In genomic region chr1:144101397-144102050, GRCh38 we compare ENCODE assay signal across 8 cellular contexts.
DNase-seq lines count a peak whose midpoint lies in the region; ATAC-seq and TF ChIP-seq lines count a peak whose summit lies in the region.

No MANE protein-coding gene starts in this region.

- H3K9me3 Mint-ChIP-seq in stimulated activated naive B cell treated with anti-CD40 and anti-IgM and Interleukin-4, amounts not matched to agents 10 μg/mL and 1 μg/mL and 100 μg/mL, for 72 hours, result peaks cover 0 to 4% of the 10 kb centered on the region in 2 donors

- H3K4me2 ChIP-seq in MM.1S (ENCODE audit: low read depth, low read length), result no peak overlapping the region
- H3K4me2 ChIP-seq in hepatocyte, result no peak overlapping the region

- H3K36me3 ChIP-seq in MM.1S (replicated peaks; ENCODE audit: insufficient read depth, low read length), result no peaks in the 10 kb centered on the region
- H3K36me3 ChIP-seq in hepatocyte (replicated peaks; ENCODE audit: insufficient read depth, low read depth), result no peaks in the 10 kb centered on the region

- no peaks in the 10 kb centered on the region for H3K36me3 Mint-ChIP-seq in stimulated activated naive B cell treated with anti-CD40 and anti-IgM and Interleukin-4, amounts not matched to agents 10 μg/mL and 1 μg/mL and 100 μg/mL, for 72 hours

- no peak overlapping the region for H3K27ac Mint-ChIP-seq in stimulated activated naive B cell treated with anti-CD40 and anti-IgM and Interleukin-4, amounts not matched to agents 10 μg/mL and 1 μg/mL and 100 μg/mL, for 72 hours

- H3K27me3 Mint-ChIP-seq in stimulated activated naive B cell treated with anti-CD40 and anti-IgM and Interleukin-4, amounts not matched to agents 10 μg/mL and 1 μg/mL and 100 μg/mL, for 72 hours, result no peaks in the 10 kb centered on the region

- DNase-seq in MM.1S (peak; percentile 3), hepatocyte (ENCODE audit: low spot score) (peak; percentile 16)
- DNase-seq in activated effector memory CD4-positive, alpha-beta T cell treated with anti-CD3 and anti-CD28 coated beads, Interleukin-2, amount 50 U/mL, for 16 hours, result peak; percentile 75
- peak; percentile 6 for DNase-seq in stimulated activated naive CD8-positive, alpha-beta T cell treated with anti-CD3 and anti-CD28 coated beads, Interleukin-15, Interleukin-2, amounts not matched to agents 100 U/mL and 50 U/mL, for 24 hours
- no peak for DNase-seq in effector CD8-positive, alpha-beta T cell (lab: John Stamatoyannopoulos, UW)
- DNase-seq in stimulated activated naive B cell treated with anti-CD40 and anti-IgM and Interleukin-4, amounts not matched to agents 10 μg/mL and 1 μg/mL and 100 μg/mL, for 72 hours, result no peak

- 82% methylated on average over 8 of the region's 8 CpGs for WGBS in hepatocyte (ENCODE audit: low lambda C conversion rate, missing lambda C conversion rate)

- H3K4me1 ChIP-seq in MM.1S (ENCODE audit: low read length), result no peaks in the 10 kb centered on the region
- H3K4me1 ChIP-seq in hepatocyte (ENCODE audit: insufficient read depth), result no peaks in the 10 kb centered on the region

- no peaks in the 10 kb centered on the region for H3K9me3 ChIP-seq in MM.1S (replicated peaks; ENCODE audit: insufficient read depth, low read length)
- H3K9me3 ChIP-seq in hepatocyte (ENCODE audit: low read depth), result no peaks in the 10 kb centered on the region

- H3K79me2 ChIP-seq in MM.1S (ENCODE audit: low read length), result no peaks in the 10 kb centered on the region
- no peaks in the 10 kb centered on the region for H3K79me2 ChIP-seq in hepatocyte

- H3K9me2 ChIP-seq in MM.1S (replicated peaks; ENCODE audit: insufficient read depth, low read length), result no peaks in the 10 kb centered on the region
- H3K9me2 ChIP-seq in hepatocyte (replicated peaks; ENCODE audit: insufficient read depth), result no peaks in the 10 kb centered on the region

- H3F3A ChIP-seq in MM.1S (ENCODE audit: insufficient read depth, low read length), result no peaks in the 10 kb centered on the region

- no peak overlapping the region for H3K9ac ChIP-seq in MM.1S (ENCODE audit: low read length)

- H3K27ac ChIP-seq in MM.1S (ENCODE audit: low read length) (no peak overlapping the region), hepatocyte (no peak overlapping the region)

- peak; percentile 14 for ATAC-seq in stimulated activated naive CD8-positive, alpha-beta T cell treated with anti-CD3 and anti-CD28 coated beads, Interleukin-15, Interleukin-2, amounts not matched to agents 100 U/mL and 50 U/mL, for 24 hours
- ATAC-seq in GM21367 (IDR thresholded peaks at IDR 0.05; ENCODE audit: unreplicated experiment) (no peak), GM21360 (IDR thresholded peaks at IDR 0.05; ENCODE audit: unreplicated experiment) (no peak)
- ATAC-seq in stimulated activated naive B cell treated with anti-CD40 and anti-IgM and Interleukin-4, amounts not matched to agents 10 μg/mL and 1 μg/mL and 100 μg/mL, for 72 hours (replicated peaks), result no peak

- H3K27me3 ChIP-seq in MM.1S (replicated peaks; ENCODE audit: insufficient read depth, low read length) (no peaks in the 10 kb centered on the region), hepatocyte (no peaks in the 10 kb centered on the region)

- H2AFZ ChIP-seq in MM.1S (ENCODE audit: low read length) (no peak overlapping the region), hepatocyte (no peak overlapping the region)

- peaks cover 0 to 3% of the 10 kb centered on the region in 2 donors for H3K4me1 Mint-ChIP-seq in stimulated activated naive B cell treated with anti-CD40 and anti-IgM and Interleukin-4, amounts not matched to agents 10 μg/mL and 1 μg/mL and 100 μg/mL, for 72 hours

- TF ChIP-seq CTCF in MM.1S (IDR thresholded peaks at IDR 0.05; ENCODE audit: low read length), result no peak
- TF ChIP-seq CTCF in hepatocyte (IDR thresholded peaks at IDR 0.05; ENCODE audit: poor library complexity), result no peak

- H4K20me1 ChIP-seq in MM.1S (ENCODE audit: insufficient read depth, low read length) (no peaks in the 10 kb centered on the region), hepatocyte (ENCODE audit: insufficient read depth, poor library complexity, severe bottlenecking) (no peaks in the 10 kb centered on the region)

- no peak overlapping the region for H3K4me3 Mint-ChIP-seq in stimulated activated naive B cell treated with anti-CD40 and anti-IgM and Interleukin-4, amounts not matched to agents 10 μg/mL and 1 μg/mL and 100 μg/mL, for 72 hours

- H3K4me3 ChIP-seq in MM.1S (ENCODE audit: low read length) (no peak overlapping the region), hepatocyte (no peak overlapping the region)

Comparison
In these comparisons a context has a peak if more than half of its experiments do, and no peak if none do; other contexts are left out.
1. DNase-seq: peak in MM.1S (single experiment), activated effector memory CD4-positive, alpha-beta T cell treated with anti-CD3 and anti-CD28 coated beads, Interleukin-2, amount 50 U/mL, for 16 hours (single experiment), hepatocyte (single experiment) and stimulated activated naive CD8-positive, alpha-beta T cell treated with anti-CD3 and anti-CD28 coated beads, Interleukin-15, Interleukin-2, amounts not matched to agents 100 U/mL and 50 U/mL, for 24 hours (single experiment); none in effector CD8-positive, alpha-beta T cell (single experiment) and stimulated activated naive B cell treated with anti-CD40 and anti-IgM and Interleukin-4, amounts not matched to agents 10 μg/mL and 1 μg/mL and 100 μg/mL, for 72 hours (single experiment).